29 cellular contexts compared by ENCODE assay signal in genomic region chr1:226203237-226203636, GRCh38. TPM values are rescaled to one million over a fixed set of nuclear protein-coding genes. Genes with fewer than 3 reads are reported as not detected.
"Had no signal": no experiment of that assay in that cellular context is flagged by ENCODE, and none has a peak within 500 bp of the region (broad histone marks: within the 10 kb centered on the region; RNA-seq: fewer than 3 reads in every experiment).

No MANE protein-coding gene starts in this region.

- H3K4me2 ChIP-seq: smooth muscle cell had no signal

- ATAC-seq: activated CD4-positive, CD25-positive, alpha-beta regulatory T cell treated with anti-CD3 and anti-CD28 coated beads, Interleukin-2, amount 50 U/mL, for 24 hours; effector memory CD8-positive, alpha-beta T cell; esophagus mucosa; left lung; lower lobe of right lung; natural killer cell; T-helper 17 cell had no signal

- H3K4me1 Mint-ChIP-seq: activated CD4-positive, alpha-beta memory T cell treated with anti-CD3 and anti-CD28 coated beads, Interleukin-2, amount 10 ng/mL, durations not matched to agents 7 days and 5 days; activated CD4-positive, alpha-beta T cell treated with anti-CD3 and anti-CD28 coated beads, Interleukin-2, amount 10 ng/mL, durations not matched to agents 7 days and 5 days; activated naive CD4-positive, alpha-beta T cell treated with anti-CD3 and anti-CD28 coated beads, Interleukin-2, amount 50 U/mL, for 24 hours; natural killer cell; T-helper 17 cell had no signal

- H3K36me3 ChIP-seq: cardiac muscle cell, left lung, lower lobe of right lung, right atrium auricular region, transverse colon, WERI-Rb-1 had no signal

- H3K27me3 Mint-ChIP-seq: activated naive CD4-positive, alpha-beta T cell treated with anti-CD3 and anti-CD28 coated beads, Interleukin-2, amount 50 U/mL, for 24 hours had no signal

- H3K4me3 ChIP-seq: cardiac muscle cell, left lung, lower lobe of right lung, right atrium auricular region, smooth muscle cell, testis, transverse colon had no signal

- H3K4me1 ChIP-seq: left lung, lower lobe of right lung, right atrium auricular region, testis, transverse colon had no signal

- H3K9me3 Mint-ChIP-seq: activated CD4-positive, alpha-beta memory T cell treated with anti-CD3 and anti-CD28 coated beads, Interleukin-2, amount 10 ng/mL, durations not matched to agents 7 days and 5 days; activated CD4-positive, alpha-beta T cell treated with anti-CD3 and anti-CD28 coated beads, Interleukin-2, amount 10 ng/mL, durations not matched to agents 7 days and 5 days; activated naive CD4-positive, alpha-beta T cell treated with anti-CD3 and anti-CD28 coated beads, Interleukin-2, amount 50 U/mL, for 24 hours; activated T-cell treated with anti-CD3 and anti-CD28 coated beads, Interleukin-2, amount 50 U/mL, for 24 hours; effector memory CD8-positive, alpha-beta T cell; natural killer cell had no signal

- H3K27ac Mint-ChIP-seq: activated CD4-positive, alpha-beta memory T cell treated with anti-CD3 and anti-CD28 coated beads, Interleukin-2, amount 10 ng/mL, durations not matched to agents 7 days and 5 days; activated CD4-positive, alpha-beta T cell treated with anti-CD3 and anti-CD28 coated beads, Interleukin-2, amount 10 ng/mL, durations not matched to agents 7 days and 5 days; activated naive CD4-positive, alpha-beta T cell treated with anti-CD3 and anti-CD28 coated beads, Interleukin-2, amount 50 U/mL, for 24 hours; activated T-cell treated with anti-CD3 and anti-CD28 coated beads, Interleukin-2, amount 50 U/mL, for 24 hours; effector memory CD8-positive, alpha-beta T cell; natural killer cell; T-helper 17 cell had no signal

- H3K4me3 Mint-ChIP-seq: activated CD4-positive, alpha-beta memory T cell treated with anti-CD3 and anti-CD28 coated beads, Interleukin-2, amount 10 ng/mL, durations not matched to agents 7 days and 5 days; activated CD4-positive, alpha-beta T cell treated with anti-CD3 and anti-CD28 coated beads, Interleukin-2, amount 10 ng/mL, durations not matched to agents 7 days and 5 days; activated naive CD4-positive, alpha-beta T cell treated with anti-CD3 and anti-CD28 coated beads, Interleukin-2, amount 50 U/mL, for 24 hours; activated T-cell treated with anti-CD3 and anti-CD28 coated beads, Interleukin-2, amount 50 U/mL, for 24 hours; effector memory CD8-positive, alpha-beta T cell; natural killer cell; T-helper 17 cell had no signal

- H3K9me3 ChIP-seq: left lung, lower lobe of right lung, right atrium auricular region, testis, transverse colon had no signal

- DNase-seq: activated CD4-positive, alpha-beta memory T cell treated with anti-CD3 and anti-CD28 coated beads, Interleukin-2, amount 10 ng/mL, durations not matched to agents 7 days and 5 days; activated CD4-positive, alpha-beta T cell treated with anti-CD3 and anti-CD28 coated beads, Interleukin-2, amount 10 ng/mL, durations not matched to agents 7 days and 5 days; activated CD8-positive, alpha-beta memory T cell treated with anti-CD3 and anti-CD28 coated beads, Interleukin-2, amount 50 U/mL, for 48 hours; activated gamma-delta T cell treated with Interleukin-2 at 50 U/mL for 16 hours; activated T-cell treated with anti-CD3 and anti-CD28 coated beads, Interleukin-2, amount 50 U/mL, for 24 hours; anterior cingulate cortex; cortex of kidney; effector memory CD8-positive, alpha-beta T cell; left lung; lower lobe of right lung; mesenchymal stem cell; natural killer cell; stimulated activated CD4-positive, alpha-beta T cell treated with anti-CD3 and anti-CD28 coated beads, Interleukin-2, amount 100 ng/mL, for 24 hours; stimulated activated naive CD4-positive, alpha-beta T cell; T-helper 17 cell; T1000; testis; transverse colon; WERI-Rb-1 had no signal

- H3K36me3 Mint-ChIP-seq: activated naive CD4-positive, alpha-beta T cell treated with anti-CD3 and anti-CD28 coated beads, Interleukin-2, amount 50 U/mL, for 24 hours; natural killer cell had no signal

- H3K27ac ChIP-seq: cardiac muscle cell, left lung, lower lobe of right lung, right atrium auricular region, testis, transverse colon, WERI-Rb-1 had no signal

- H3K27me3 ChIP-seq: cardiac muscle cell, left lung, right atrium auricular region, testis, transverse colon had no signal

RNA-seq across cellular contexts. Expression of gene MIXL1, which starts 20.2 kb away (rescaled TPM):
- total RNA-seq: activated CD4-positive, alpha-beta memory T cell treated with anti-CD3 and anti-CD28 coated beads, Interleukin-2, amount 10 ng/mL, durations not matched to agents 7 days and 5 days; activated CD4-positive, alpha-beta T cell treated with anti-CD3 and anti-CD28 coated beads, Interleukin-2, amount 10 ng/mL, durations not matched to agents 7 days and 5 days; esophagus mucosa; frontal cortex; mononuclear cell; pulmonary artery endothelial cell; right atrium auricular region; T-helper 17 cell; urinary bladder had no signal
